Comparison of ENCODE assay signal across 8 cellular contexts in the genomic region with DNA sequence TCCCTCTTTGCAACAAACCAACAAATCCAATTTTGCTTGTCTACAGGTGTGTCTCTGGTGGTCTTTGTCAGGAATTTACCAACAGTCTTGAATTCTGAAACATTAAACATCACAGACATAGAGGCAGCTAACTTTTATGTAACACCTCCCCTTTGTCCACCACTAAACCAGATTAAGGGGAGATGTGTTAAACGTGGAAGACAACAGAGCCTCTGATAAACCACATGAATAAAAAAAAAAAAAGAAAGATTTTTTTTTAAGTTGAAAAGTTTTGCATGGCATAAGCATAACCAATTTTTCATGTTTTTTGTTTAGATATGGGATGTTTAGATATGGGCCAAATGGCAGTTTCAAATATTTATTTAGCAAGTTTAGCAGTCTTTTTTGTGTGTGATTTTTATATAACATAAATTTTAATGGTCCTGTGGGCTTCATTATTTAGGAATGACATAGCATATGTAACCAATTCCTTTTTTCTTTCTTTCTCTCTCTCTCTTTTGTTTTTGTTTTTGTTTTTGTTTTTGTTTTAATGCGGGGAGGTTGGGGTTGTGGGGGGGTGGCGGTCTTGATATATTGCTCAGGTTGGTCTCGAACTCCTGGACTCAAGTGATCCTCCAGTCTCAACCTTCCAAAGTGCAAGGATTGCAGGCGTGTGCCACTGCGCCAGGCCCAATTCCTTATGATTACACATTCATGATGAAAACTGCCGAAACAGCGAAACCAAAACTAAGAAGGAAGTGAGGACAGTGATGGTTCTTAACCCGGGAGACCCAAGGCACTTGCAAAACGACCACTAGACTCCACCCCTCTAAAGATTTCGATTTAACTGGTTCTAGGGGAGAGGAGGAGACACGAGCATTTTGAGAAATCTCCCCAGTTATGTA.
DNase-seq lines count a peak whose midpoint lies in the region; ATAC-seq and TF ChIP-seq lines count a peak whose summit lies in the region.

No MANE protein-coding gene starts in this region.

- H3K9me3 ChIP-seq in iPS DF 6.9 (ENCODE audit: control insufficient read depth, insufficient read depth, low read length): no peaks in the 10 kb centered on the region

- no peaks in the 10 kb centered on the region for H3K4me1 ChIP-seq in iPS DF 6.9 (ENCODE audit: control insufficient read depth, insufficient read depth, low read length)

- no peak overlapping the region for H3K27ac ChIP-seq in iPS DF 6.9 (ENCODE audit: low read length)
- H3K27ac ChIP-seq in skin epidermis: peak overlapping the region in 12 of 21 experiments; percentile 10 to 77 (median 65)

- ATAC-seq in GM18505 (IDR thresholded peaks at IDR 0.05; ENCODE audit: unreplicated experiment): no peak

- no peak for TF ChIP-seq POLR2A in GM18505 (IDR thresholded peaks at IDR 0.05; ENCODE audit: borderline replicate concordance, extremely low read depth, insufficient read depth, insufficient read length)

- peak overlapping the region; percentile 41; the same call in 1 of the 2 replicates for H3K4me3 ChIP-seq in iPS DF 6.9 (ENCODE audit: low read length)
- peak overlapping the region; percentile 22 to 36 (median 31) for H3K4me3 ChIP-seq in skin epidermis

- DNase-seq in stimulated activated CD4-positive, alpha-beta T cell treated with anti-CD3 and anti-CD28 coated beads, Interleukin-15, amount 100 ng/mL, for 24 hours: peak; percentile 30
- no peak for DNase-seq in stimulated activated CD4-positive, alpha-beta T cell treated with anti-CD3 and anti-CD28 coated beads, Interleukin-12 subunit alpha, Interleukin-12 subunit beta, amount 100 ng/mL, for 4 hours
- DNase-seq in MV-4-11 (lab: John Stamatoyannopoulos, UW) (peak; percentile 95), amniotic epithelial cell (ENCODE audit: low read depth) (peak; percentile 86), iPS DF 6.9 (ENCODE audit: low read depth, low spot score) (no peak), middle frontal gyrus (ENCODE audit: extremely low spot score, low spot score) (no peak)

- no CpG with 5 or more reads among the region's 12 CpGs for WGBS in iPS DF 6.9 (ENCODE audit: insufficient coverage, insufficient read length)

- no peaks in the 10 kb centered on the region for H3K36me3 ChIP-seq in iPS DF 6.9 (ENCODE audit: control insufficient read depth, insufficient read depth, low read length)

- no peaks in the 10 kb centered on the region for H3K27me3 ChIP-seq in iPS DF 6.9 (ENCODE audit: control insufficient read depth, insufficient read depth, low read length)

Comparison
In these comparisons a context has a peak if more than half of its experiments do, and no peak if none do; other contexts are left out.
1. DNase-seq: peak in stimulated activated CD4-positive, alpha-beta T cell treated with anti-CD3 and anti-CD28 coated beads, Interleukin-15, amount 100 ng/mL, for 24 hours (single experiment), MV-4-11 (single experiment) and amniotic epithelial cell (single experiment); none in stimulated activated CD4-positive, alpha-beta T cell treated with anti-CD3 and anti-CD28 coated beads, Interleukin-12 subunit alpha, Interleukin-12 subunit beta, amount 100 ng/mL, for 4 hours (single experiment), iPS DF 6.9 (single experiment) and middle frontal gyrus (single experiment).